18 cellular contexts compared by ENCODE assay signal in the genomic region with DNA sequence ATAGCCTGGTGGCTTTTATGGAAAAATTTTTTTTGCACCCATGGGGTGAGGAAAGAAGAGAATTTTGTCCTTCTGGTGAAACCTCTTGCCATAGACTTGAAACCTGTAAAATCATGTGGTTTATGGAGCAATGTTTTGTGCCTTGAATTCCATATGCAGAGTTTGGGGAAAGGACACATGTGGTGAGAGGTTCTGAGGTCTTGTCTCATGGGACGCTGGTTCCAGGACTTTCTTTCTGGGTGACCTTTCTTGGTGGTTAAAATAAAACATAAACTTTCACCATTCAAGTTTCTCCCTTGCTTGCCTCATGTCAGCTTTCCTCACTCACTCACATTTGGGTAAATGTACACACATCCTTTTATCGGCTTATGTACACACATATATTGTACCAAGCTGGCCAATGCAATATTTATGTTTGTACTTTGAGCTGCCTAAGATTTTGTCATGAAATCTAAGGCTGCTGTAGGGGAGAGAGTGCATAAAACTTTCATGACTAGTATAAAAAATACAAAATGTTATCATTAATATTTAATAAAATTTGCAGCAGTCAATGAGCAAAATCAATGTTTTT.
DNase-seq lines count a peak whose midpoint lies in the region; ATAC-seq and TF ChIP-seq lines count a peak whose summit lies in the region.
"Had no signal": no experiment of that assay in that cellular context is flagged by ENCODE, and none has a peak within 500 bp of the region (broad histone marks: within the 10 kb centered on the region; RNA-seq: fewer than 3 reads in every experiment).

No MANE protein-coding gene starts in this region.

- H3K9me3 ChIP-seq in heart left ventricle = no peaks in the 10 kb centered on the region
- H3K9me3 ChIP-seq: Peyer's patch had no signal

- no peaks in the 10 kb centered on the region for H3K9me3 Mint-ChIP-seq in neural crest cell
- H3K9me3 Mint-ChIP-seq: activated naive CD8-positive, alpha-beta T cell treated with anti-CD3 and anti-CD28 coated beads, Interleukin-2, amount 10 ng/mL, durations not matched to agents 7 days and 5 days had no signal

- H3K4me1 ChIP-seq in heart left ventricle = peaks cover 0 to 29% (median 19%) of the 10 kb centered on the region in 12 donors

- intact Hi-C loops in heart left ventricle (cut with DNase I) = loop anchor here in 6 of 10 donors (2.0 to 10.0 kb wide), 6 partner anchors 45 to 145 kb away; partner anchors contain the start of gene CELF2 (in 5 of the 6)
- intact Hi-C loops in left cardiac atrium (cut with DNase I) = loop anchor here in 1 of 2 donors (5.0 kb wide), 1 partner anchor 40 kb away; no protein-coding TSS in a partner anchor

- WGBS in heart left ventricle, 4 donors = 70 to 75% (median 73%) methylated on average over 2 of the region's 2 CpGs

- H3K27me3 ChIP-seq in heart left ventricle = no peaks in the 10 kb centered on the region
- H3K27me3 ChIP-seq: Peyer's patch had no signal

- H3K36me3 ChIP-seq in heart left ventricle = no peaks in the 10 kb centered on the region
- H3K36me3 ChIP-seq: Peyer's patch had no signal

- ATAC-seq in heart left ventricle (no peak), left cardiac atrium (no peak), GM21619 (IDR thresholded peaks at IDR 0.05; ENCODE audit: unreplicated experiment) (no peak)
- ATAC-seq: T-helper 17 cell had no signal

- TF ChIP-seq POLR2A in heart left ventricle (IDR thresholded peaks at IDR 0.05) = no peak

- H3K27ac ChIP-seq in heart left ventricle = peak overlapping the region; percentile 53 to 89 (median 76)
- H3K27ac ChIP-seq: HL-60 had no signal

- H3K27me3 Mint-ChIP-seq in neural crest cell (ENCODE audit: low read depth) = no peaks in the 10 kb centered on the region

- H3K36me3 Mint-ChIP-seq in neural crest cell (ENCODE audit: low read depth) = no peaks in the 10 kb centered on the region
- H3K36me3 Mint-ChIP-seq: activated naive CD8-positive, alpha-beta T cell treated with anti-CD3 and anti-CD28 coated beads, Interleukin-2, amount 10 ng/mL, durations not matched to agents 7 days and 5 days had no signal

- H3K4me3 Mint-ChIP-seq in neural crest cell = no peak overlapping the region
- H3K4me3 Mint-ChIP-seq: activated naive CD8-positive, alpha-beta T cell treated with anti-CD3 and anti-CD28 coated beads, Interleukin-2, amount 10 ng/mL, durations not matched to agents 7 days and 5 days; T-helper 17 cell had no signal

- H3K4me3 ChIP-seq in heart left ventricle (peak overlapping the region in 1 of 12 donors; percentile 20), fibroblast of pulmonary artery (replicated peaks; ENCODE audit: low read depth, low read length) (no peak overlapping the region)
- H3K4me3 ChIP-seq: Peyer's patch had no signal

- peaks cover 40% of the 10 kb centered on the region for H3K4me1 Mint-ChIP-seq in neural crest cell
- H3K4me1 Mint-ChIP-seq: activated naive CD8-positive, alpha-beta T cell treated with anti-CD3 and anti-CD28 coated beads, Interleukin-2, amount 10 ng/mL, durations not matched to agents 7 days and 5 days; T-helper 17 cell had no signal

- TF ChIP-seq CTCF in heart left ventricle (IDR thresholded peaks at IDR 0.05) (no peak), fibroblast of pulmonary artery (IDR thresholded peaks at IDR 0.05; ENCODE audit: low read length, missing control alignments) (no peak), neural crest cell (conservative IDR thresholded peaks at IDR 0.05) (no peak), GM10266 (IDR thresholded peaks at IDR 0.05; ENCODE audit: control insufficient read depth, insufficient read depth, low read depth, missing control alignments) (no peak)

- peak overlapping the region; percentile 7 for H3K27ac Mint-ChIP-seq in neural crest cell (ENCODE audit: unreplicated experiment)
- H3K27ac Mint-ChIP-seq: activated naive CD8-positive, alpha-beta T cell treated with anti-CD3 and anti-CD28 coated beads, Interleukin-2, amount 10 ng/mL, durations not matched to agents 7 days and 5 days; T-helper 17 cell had no signal

- DNase-seq in heart left ventricle (no peak), left cardiac atrium (no peak), fibroblast of pulmonary artery (ENCODE audit: low read depth) (peak; percentile 46), neural crest cell (ENCODE audit: low read depth, low spot score) (no peak), HuH-7 (ENCODE audit: low spot score) (no peak), GM10266 (ENCODE audit: extremely low spot score) (no peak)
- DNase-seq in stimulated activated naive CD4-positive, alpha-beta T cell (lab: John Stamatoyannopoulos, UW) = no peak
- DNase-seq: activated naive CD8-positive, alpha-beta T cell treated with anti-CD3 and anti-CD28 coated beads, Interleukin-2, amount 10 ng/mL, durations not matched to agents 7 days and 5 days; COR-L47; GOT3; Karpas-422; NCI-H1930; NCI-H526 treated with DMSO at 0.1 percent for 48 hours; Peyer's patch; posterior cingulate gyrus; T-helper 17 cell had no signal
